Comparison of ENCODE assay signal across 15 cellular contexts in genomic region chr7:40469481-40469880, GRCh38.
DNase-seq lines count a peak whose midpoint lies in the region; ATAC-seq and TF ChIP-seq lines count a peak whose summit lies in the region.
"Had no signal": no experiment of that assay in that cellular context is flagged by ENCODE, and none has a peak within 500 bp of the region (broad histone marks: within the 10 kb centered on the region; RNA-seq: fewer than 3 reads in every experiment).

No MANE protein-coding gene starts in this region.

- H3K9me3 Mint-ChIP-seq in type B pancreatic cell: no peaks in the 10 kb centered on the region
- H3K9me3 Mint-ChIP-seq in activated naive CD4-positive, alpha-beta T cell treated with anti-CD3 and anti-CD28 coated beads, Interleukin-2, amount 50 U/mL, for 72 hours: no peaks in the 10 kb centered on the region
- H3K9me3 Mint-ChIP-seq: activated naive CD8-positive, alpha-beta T cell treated with anti-CD3 and anti-CD28 coated beads, Interleukin-2, amount 50 U/mL, for 24 hours; nephron progenitor cell had no signal

- H4K20me1 ChIP-seq in GM23248 (ENCODE audit: insufficient read depth): no peaks in the 10 kb centered on the region

- peaks cover 4% of the 10 kb centered on the region for H3K4me1 Mint-ChIP-seq in type B pancreatic cell (ENCODE audit: unreplicated experiment)
- H3K4me1 Mint-ChIP-seq: activated naive CD8-positive, alpha-beta T cell treated with anti-CD3 and anti-CD28 coated beads, Interleukin-2, amount 50 U/mL, for 24 hours; immature natural killer cell; nephron progenitor cell; stimulated activated effector memory CD8-positive, alpha-beta T cell treated with anti-CD3 and anti-CD28 coated beads, Interleukin-12 subunit alpha, Interleukin-12 subunit beta, amount 100 ng/mL, for 72 hours had no signal

- H3K27ac ChIP-seq in GM23248 (peak overlapping the region; percentile 83), ascending aorta (peak overlapping the region; percentile 90 to 93)
- H3K27ac ChIP-seq: Peyer's patch had no signal

- no peaks in the 10 kb centered on the region for H3K9me2 ChIP-seq in GM23248 (ENCODE audit: insufficient read depth)

- H3K27me3 Mint-ChIP-seq in type B pancreatic cell: no peaks in the 10 kb centered on the region
- H3K27me3 Mint-ChIP-seq: activated naive CD8-positive, alpha-beta T cell treated with anti-CD3 and anti-CD28 coated beads, Interleukin-2, amount 50 U/mL, for 24 hours had no signal

- H3K4me2 ChIP-seq in GM23248 (ENCODE audit: unreplicated experiment): peak overlapping the region; percentile 61

- no peak overlapping the region for H3K27ac Mint-ChIP-seq in type B pancreatic cell
- H3K27ac Mint-ChIP-seq in activated naive CD4-positive, alpha-beta T cell treated with anti-CD3 and anti-CD28 coated beads, Interleukin-2, amount 50 U/mL, for 72 hours: no peak overlapping the region
- H3K27ac Mint-ChIP-seq: activated naive CD8-positive, alpha-beta T cell treated with anti-CD3 and anti-CD28 coated beads, Interleukin-2, amount 50 U/mL, for 24 hours; immature natural killer cell; nephron progenitor cell; stimulated activated effector memory CD8-positive, alpha-beta T cell treated with anti-CD3 and anti-CD28 coated beads, Interleukin-12 subunit alpha, Interleukin-12 subunit beta, amount 100 ng/mL, for 72 hours had no signal

- no peaks in the 10 kb centered on the region for H3K36me3 Mint-ChIP-seq in type B pancreatic cell
- H3K36me3 Mint-ChIP-seq in activated naive CD4-positive, alpha-beta T cell treated with anti-CD3 and anti-CD28 coated beads, Interleukin-2, amount 50 U/mL, for 72 hours: no peaks in the 10 kb centered on the region
- H3K36me3 Mint-ChIP-seq: immature natural killer cell; stimulated activated effector memory CD8-positive, alpha-beta T cell treated with anti-CD3 and anti-CD28 coated beads, Interleukin-12 subunit alpha, Interleukin-12 subunit beta, amount 100 ng/mL, for 72 hours had no signal

- peak overlapping the region; percentile 72 for H2AFZ ChIP-seq in GM23248

- H3K79me2 ChIP-seq in GM23248 (ENCODE audit: insufficient read depth): no peaks in the 10 kb centered on the region

- 4 to 12% methylated on average over 3 of the region's 3 CpGs for WGBS in GM23248 (ENCODE audit: low coverage in 1 of 2, low lambda C conversion rate in 2 of 2, missing lambda C conversion rate in 2 of 2), 2 experiments

- H3K9ac ChIP-seq in GM23248: peak overlapping the region; percentile 52

- peaks cover 20% of the 10 kb centered on the region for H3F3A ChIP-seq in GM23248 (ENCODE audit: insufficient read depth)

- H3K4me3 ChIP-seq in GM23248: no peak overlapping the region; the same call in 1 of the 2 replicates
- H3K4me3 ChIP-seq in ascending aorta: no peak overlapping the region
- H3K4me3 ChIP-seq: Peyer's patch had no signal

- H3K4me1 ChIP-seq in GM23248 (ENCODE audit: insufficient read depth) (peaks cover 31% of the 10 kb centered on the region), ascending aorta (peaks cover 0 to 24% of the 10 kb centered on the region in 2 donors)

- in situ Hi-C loops in GM23248 (cut with MboI): no loop called here

- intact Hi-C loops in ascending aorta (cut with DNase I): loop anchor here (2.0 to 5.0 kb wide), 3 partner anchors 31 to 133 kb away; no protein-coding TSS in a partner anchor

- H3K4me3 Mint-ChIP-seq in type B pancreatic cell: no peak overlapping the region
- H3K4me3 Mint-ChIP-seq: activated naive CD8-positive, alpha-beta T cell treated with anti-CD3 and anti-CD28 coated beads, Interleukin-2, amount 50 U/mL, for 24 hours; immature natural killer cell; nephron progenitor cell; stimulated activated effector memory CD8-positive, alpha-beta T cell treated with anti-CD3 and anti-CD28 coated beads, Interleukin-12 subunit alpha, Interleukin-12 subunit beta, amount 100 ng/mL, for 72 hours had no signal

- peak; percentile 91 for DNase-seq in GM23248
- peak in 1 of 2 donors; percentile 74 for DNase-seq in ascending aorta (ENCODE audit: low spot score in 2 of 2)
- DNase-seq in hepatic stellate cell (ENCODE audit: low spot score): peak; percentile 30
- peak; percentile 90 for DNase-seq in stromal cell of bone marrow (ENCODE audit: low read depth)
- DNase-seq in NCI-H146 treated with DMSO at 0.1 percent for 48 hours (lab: John Stamatoyannopoulos, UW; ENCODE audit: unreplicated experiment): no peak
- DNase-seq in type B pancreatic cell (ENCODE audit: extremely low spot score, unreplicated experiment): no peak
- no peak for DNase-seq in activated naive CD4-positive, alpha-beta T cell treated with anti-CD3 and anti-CD28 coated beads, Interleukin-2, amount 50 U/mL, for 72 hours (ENCODE audit: low spot score in 2 of 2)
- DNase-seq: activated naive CD8-positive, alpha-beta T cell treated with anti-CD3 and anti-CD28 coated beads, Interleukin-2, amount 50 U/mL, for 24 hours; H7; immature natural killer cell; NCI-H2171 treated with DMSO at 0.1 percent for 48 hours; nephron progenitor cell; Peyer's patch had no signal

- H3K36me3 ChIP-seq in GM23248 (ENCODE audit: low read depth) (no peaks in the 10 kb centered on the region), ascending aorta (no peaks in the 10 kb centered on the region)
- H3K36me3 ChIP-seq: Peyer's patch had no signal

- no peak for ATAC-seq in HG02763 (IDR thresholded peaks at IDR 0.05; ENCODE audit: unreplicated experiment)
- no peak for ATAC-seq in activated naive CD4-positive, alpha-beta T cell treated with anti-CD3 and anti-CD28 coated beads, Interleukin-2, amount 50 U/mL, for 72 hours
- ATAC-seq: activated naive CD8-positive, alpha-beta T cell treated with anti-CD3 and anti-CD28 coated beads, Interleukin-2, amount 50 U/mL, for 24 hours; stimulated activated effector memory CD8-positive, alpha-beta T cell treated with anti-CD3 and anti-CD28 coated beads, Interleukin-12 subunit alpha, Interleukin-12 subunit beta, amount 100 ng/mL, for 72 hours had no signal

- TF ChIP-seq CTCF in ascending aorta (IDR thresholded peaks at IDR 0.05) (no peak), type B pancreatic cell (conservative IDR thresholded peaks at IDR 0.05) (no peak)

- no peaks in the 10 kb centered on the region for H3K27me3 ChIP-seq in GM23248 (replicated peaks; ENCODE audit: insufficient read depth)
- H3K27me3 ChIP-seq in ascending aorta: no peaks in the 10 kb centered on the region
- H3K27me3 ChIP-seq: Peyer's patch had no signal

- H3K9me3 ChIP-seq in GM23248 (ENCODE audit: low read depth) (no peaks in the 10 kb centered on the region), ascending aorta (no peaks in the 10 kb centered on the region)
- H3K9me3 ChIP-seq: Peyer's patch had no signal

Comparison
In these comparisons a context has a peak if more than half of its experiments do, and no peak if none do; other contexts are left out.
1. DNase-seq: peak in GM23248 (single experiment), hepatic stellate cell (single experiment) and stromal cell of bone marrow (single experiment); none in NCI-H146 treated with DMSO at 0.1 percent for 48 hours (single experiment), type B pancreatic cell (single experiment) and activated naive CD4-positive, alpha-beta T cell treated with anti-CD3 and anti-CD28 coated beads, Interleukin-2, amount 50 U/mL, for 72 hours (0 of 2).